ENCODE assay signal across 8 cellular contexts in genomic region chr9:15510789-15511575, GRCh38. TPM values are rescaled to one million over a fixed set of nuclear protein-coding genes. Genes with fewer than 3 reads are reported as not detected.
DNase-seq lines count a peak whose midpoint lies in the region; ATAC-seq and TF ChIP-seq lines count a peak whose summit lies in the region.

Gene PSIP1, minus strand, starts transcription at chr9:15510970. Its CDS starts 782 bp downstream, at chr9:15510188.

- H3K27me3 Mint-ChIP-seq in chondrocyte (ENCODE audit: low read depth) = no peaks in the 10 kb centered on the region

- TF ChIP-seq POLR2A in GM19193 (IDR thresholded peaks at IDR 0.05; ENCODE audit: extremely low read depth, insufficient read depth, insufficient read length) = peak; percentile 95

- no peaks in the 10 kb centered on the region for H3K9me3 Mint-ChIP-seq in chondrocyte (ENCODE audit: low read depth)

- H3K4me1 Mint-ChIP-seq in chondrocyte (ENCODE audit: low read depth) = peaks cover 27% of the 10 kb centered on the region

- peak; percentile 10 for TF ChIP-seq CTCF in chondrocyte (IDR thresholded peaks at IDR 0.05)

- H3K4me3 Mint-ChIP-seq in chondrocyte (ENCODE audit: unreplicated experiment) = peak within 1 kb of the TSS; percentile 93

- peaks cover 10% of the 10 kb centered on the region for H3K36me3 Mint-ChIP-seq in chondrocyte (ENCODE audit: low read depth)

- H3K27ac Mint-ChIP-seq in chondrocyte (ENCODE audit: unreplicated experiment) = peak within 1 kb of the TSS; percentile 100

- DNase-seq in AML-193 (lab: John Stamatoyannopoulos, UW) (peak; percentile 73 to 82), NCI-H460 (ENCODE audit: extremely low read depth, low read depth) (peak; percentile 46), chondrocyte (ENCODE audit: low spot score) (no peak), kidney tubule cell (ENCODE audit: low spot score) (peak; percentile 81)
- DNase-seq in activated CD4-positive, alpha-beta T cell treated with anti-CD3 and anti-CD28 coated beads for 24 hours (ENCODE audit: low read depth in 2 of 2) = peak; percentile 69 to 75
- DNase-seq in stimulated activated CD4-positive, alpha-beta T cell treated with anti-CD3 and anti-CD28 coated beads, Interleukin-1b, Interleukin-23, amount 100 ng/mL, for 1 hour (ENCODE audit: low read depth in 2 of 2) = peak; percentile 64 to 71

- ATAC-seq in HG03432 (IDR thresholded peaks at IDR 0.05; ENCODE audit: unreplicated experiment) = peak; percentile 84

RNA-seq across cellular contexts. Expression of gene PSIP1, which starts in this region (rescaled TPM):
- total RNA-seq in NCI-H460 (2014; rRNA removed; shearing (Covaris generic)) = 72.1 and 74.8 TPM in 2 replicates
- polyA plus RNA-seq in NCI-H460 (2014; cell fraction: nucleus; rRNA removed) = 57.5 and 79.2 TPM in 2 replicates
- total RNA-seq in chondrocyte = 40.3 to 54.0 TPM (median 44.6 TPM) in 3 replicates
